ENCODE assay signal across 10 cellular contexts in the genomic region with DNA sequence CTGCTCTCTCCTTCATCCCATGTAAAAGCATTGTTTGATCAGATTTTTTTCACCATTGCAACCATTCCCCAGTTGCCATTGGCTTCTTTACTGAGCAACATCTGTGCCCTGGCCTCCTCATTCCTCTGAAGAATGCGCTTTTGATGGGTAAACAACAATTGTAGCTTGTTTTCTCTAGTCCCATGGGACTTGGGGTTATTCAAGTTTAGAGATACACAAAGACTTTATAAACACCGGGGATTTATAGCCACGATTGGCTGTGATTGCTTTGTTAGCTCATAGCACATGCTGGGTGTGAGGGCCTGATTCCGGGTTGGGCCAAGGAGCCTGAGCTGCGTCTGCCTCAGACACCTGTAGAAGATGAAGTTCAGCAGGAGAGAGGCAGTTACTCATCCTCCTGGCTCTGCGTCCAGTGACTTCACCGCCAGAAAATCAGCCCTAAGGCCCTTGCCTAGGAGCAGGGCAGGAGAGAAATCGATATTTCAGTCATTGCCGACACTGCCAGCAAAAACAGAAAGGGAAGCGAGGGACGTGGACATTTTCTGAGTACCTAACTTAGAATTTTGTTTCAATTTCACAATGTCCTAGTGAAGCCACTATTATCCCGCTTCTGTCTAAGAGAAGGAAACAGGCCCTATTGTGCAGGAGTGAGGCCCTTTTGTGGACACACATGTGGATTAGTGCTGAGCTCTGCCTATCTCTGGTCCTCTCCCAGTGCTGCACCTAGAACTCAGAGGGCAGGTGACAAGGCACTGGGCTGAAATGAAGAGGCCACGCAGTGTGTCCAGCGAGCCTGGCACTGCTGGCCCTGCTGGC.
A peak's percentile ranks its signal among the peaks of the same experiment; 100 is the strongest.
DNase-seq lines count a peak whose midpoint lies in the region; ATAC-seq, FAIRE-seq and TF ChIP-seq lines count a peak whose summit lies in the region.
"Had no signal": no experiment of that assay in that cellular context is flagged by ENCODE, and none has a peak within 500 bp of the region (broad histone marks: within the 10 kb centered on the region; RNA-seq: fewer than 3 reads in every experiment).

No MANE protein-coding gene starts in this region.

- H3K27ac ChIP-seq in SK-N-SH (ENCODE audit: low read depth in 2 of 2, low read length in 1 of 2) (peak overlapping the region in 1 of 2 experiments; percentile 62; a peak in 1 of 4 replicates), caudate nucleus (ENCODE audit: low read depth, low read length) (peak overlapping the region; percentile 99), thymus (ENCODE audit: low read depth) (peak overlapping the region; percentile 56), mesendoderm (ENCODE audit: low read depth, low read length) (no peak overlapping the region)
- H3K27ac ChIP-seq: thoracic aorta had no signal

- no peaks in the 10 kb centered on the region for H3K27me3 ChIP-seq in SK-N-SH (ENCODE audit: insufficient read depth)
- no peaks in the 10 kb centered on the region for H3K27me3 ChIP-seq in thymus (ENCODE audit: control insufficient read depth, insufficient read depth)
- H3K27me3 ChIP-seq in mesendoderm (ENCODE audit: insufficient read depth, low read length, poor library complexity), result no peaks in the 10 kb centered on the region

- no peak overlapping the region for H3K4me2 ChIP-seq in SK-N-SH
- H3K4me2 ChIP-seq in mesendoderm (ENCODE audit: low read length), result no peak overlapping the region

- no peak for TF ChIP-seq EP300 in SK-N-SH (IDR thresholded peaks at IDR 0.05; ENCODE audit: borderline replicate concordance in 1 of 2, low read depth in 1 of 2, low read length in 1 of 2)

- no peak overlapping the region for H2BK5ac ChIP-seq in mesendoderm (ENCODE audit: low read length)

- no peak overlapping the region for H3K18ac ChIP-seq in mesendoderm (ENCODE audit: low read length)

- no peak overlapping the region for H4K8ac ChIP-seq in mesendoderm (ENCODE audit: low read depth, low read length)

- H3K79me2 ChIP-seq in SK-N-SH (ENCODE audit: insufficient read depth) (no peaks in the 10 kb centered on the region), mesendoderm (ENCODE audit: control insufficient read depth, insufficient read depth, low read length) (no peaks in the 10 kb centered on the region)

- CTCF ChIA-PET in SK-N-SH (lab: Yijun Ruan, JAX), result interaction anchor here (0.7 to 3.2 kb wide), 54 partner anchors 10 to 1334 kb away, joined by 3 to 38 read pairs (median 4); partner anchors contain the start of gene PLPP3

- no peak for FAIRE-seq in GM12892 (lab: Jason Lieb, UNC)
- FAIRE-seq: A204.1 had no signal

- no peaks in the 10 kb centered on the region for H3K9me2 ChIP-seq in SK-N-SH

- TF ChIP-seq CTCF in SK-N-SH (IDR thresholded peaks at IDR 0.05), result no peak

- H3F3A ChIP-seq in SK-N-SH (replicated peaks; ENCODE audit: insufficient read depth), result no peaks in the 10 kb centered on the region

- no peak for TF ChIP-seq POLR2A in GM12892 (IDR thresholded peaks at IDR 0.05; ENCODE audit: low read depth, low read length)

- no peak overlapping the region for H2AFZ ChIP-seq in SK-N-SH (ENCODE audit: low read depth)

- H4K20me1 ChIP-seq in SK-N-SH (ENCODE audit: insufficient read depth), result no peaks in the 10 kb centered on the region

- no peak overlapping the region for H2AK5ac ChIP-seq in mesendoderm (ENCODE audit: low read length)

- no peaks in the 10 kb centered on the region for H3K36me3 ChIP-seq in SK-N-SH (replicated peaks in 1 of 2; ENCODE audit: control insufficient read depth in 1 of 2, insufficient read depth in 2 of 2, low read length in 1 of 2)
- H3K36me3 ChIP-seq in thymus (ENCODE audit: control insufficient read depth, insufficient read depth), result no peaks in the 10 kb centered on the region
- no peaks in the 10 kb centered on the region for H3K36me3 ChIP-seq in mesendoderm (ENCODE audit: control insufficient read depth, insufficient read depth, low read length)
- H3K36me3 ChIP-seq: thoracic aorta had no signal

- H3K9me3 ChIP-seq in SK-N-SH (no peaks in the 10 kb centered on the region), thymus (ENCODE audit: control insufficient read depth) (no peaks in the 10 kb centered on the region)
- H3K9me3 ChIP-seq: thoracic aorta had no signal

- no peak overlapping the region for H3K9ac ChIP-seq in SK-N-SH
- no peak overlapping the region for H3K9ac ChIP-seq in mesendoderm (ENCODE audit: low read length)

- H3K4ac ChIP-seq in mesendoderm (ENCODE audit: low read depth, low read length), result no peak overlapping the region

- H3K23ac ChIP-seq in mesendoderm (ENCODE audit: low read length), result no peak overlapping the region

- H3K4me3 ChIP-seq in SK-N-SH (ENCODE audit: low read depth in 2 of 2, low read length in 1 of 2) (no peak overlapping the region), thymus (ENCODE audit: low read length) (no peak overlapping the region), mesendoderm (ENCODE audit: low read length) (no peak overlapping the region)
- H3K4me3 ChIP-seq: thoracic aorta had no signal

- DNase-seq in SK-N-SH, result no peak
- peak in 52 of 61 donors; percentile 12 to 82 (median 58) for DNase-seq in caudate nucleus (lab: John Stamatoyannopoulos, UW)
- peak; percentile 3 for DNase-seq in left kidney (ENCODE audit: low read depth, low spot score)
- DNase-seq in GM12892 (ENCODE audit: insufficient read length), result no peak
- DNase-seq in OCI-M2 (lab: John Stamatoyannopoulos, UW; ENCODE audit: unreplicated experiment), result no peak
- DNase-seq in mesendoderm, result no peak

- no peaks in the 10 kb centered on the region for H3K79me1 ChIP-seq in mesendoderm (ENCODE audit: low read length)

- ATAC-seq in SK-N-SH treated with all-trans-retinoic acid at 6 μM for 48 hours, result peak; percentile 39

- H2BK15ac ChIP-seq in mesendoderm (replicated peaks; ENCODE audit: low read depth), result no peak overlapping the region

- POLR2A ChIA-PET in SK-N-SH (lab: Yijun Ruan, JAX), result no interaction called here

- no peak overlapping the region for H2BK120ac ChIP-seq in mesendoderm (ENCODE audit: low read depth, low read length)

- WGBS in SK-N-SH (ENCODE audit: low lambda C conversion rate), result 93% methylated on average over 13 of the region's 14 CpGs
- WGBS in thymus, result 97% methylated on average over 14 of the region's 14 CpGs
- no CpG with 5 or more reads among the region's 14 CpGs for WGBS in mesendoderm (ENCODE audit: extremely low coverage, insufficient coverage, low lambda C conversion rate)

- H3K4me1 ChIP-seq in SK-N-SH (ENCODE audit: control insufficient read depth in 1 of 2, insufficient read depth in 2 of 2, low read depth in 1 of 2, low read length in 1 of 2), result peaks cover 0 to 7% of the 10 kb centered on the region in 2 experiments; a peak in 1 of 4 replicates
- peaks cover 36% of the 10 kb centered on the region for H3K4me1 ChIP-seq in thymus (ENCODE audit: control insufficient read depth, insufficient read depth, low read length)
- no peaks in the 10 kb centered on the region for H3K4me1 ChIP-seq in mesendoderm (ENCODE audit: control insufficient read depth, low read depth, low read length)

- no peak overlapping the region for H4K5ac ChIP-seq in mesendoderm (ENCODE audit: low read length)

- no peak for TF ChIP-seq RAD21 in SK-N-SH (IDR thresholded peaks at IDR 0.05; ENCODE audit: low read length)

- no peak overlapping the region for H3K56ac ChIP-seq in mesendoderm (ENCODE audit: low read length)

TF ChIP-seq in SK-N-SH treated with all-trans-retinoic acid at 6 μM for 48 hours, 23 proteins besides CTCF, POLR2A, EP300 and RAD21 (continues in another document):
- TF ChIP-seq GLIS3 (CRISPR knock-in tag; IDR thresholded peaks at IDR 0.05) (no peak), ZC3H10 (CRISPR knock-in tag; IDR thresholded peaks at IDR 0.05) (no peak), ZFP30 (CRISPR knock-in tag; IDR thresholded peaks at IDR 0.05) (no peak), RARB (CRISPR knock-in tag; IDR thresholded peaks at IDR 0.05) (no peak)
- TF ChIP-seq, protein P1, sequence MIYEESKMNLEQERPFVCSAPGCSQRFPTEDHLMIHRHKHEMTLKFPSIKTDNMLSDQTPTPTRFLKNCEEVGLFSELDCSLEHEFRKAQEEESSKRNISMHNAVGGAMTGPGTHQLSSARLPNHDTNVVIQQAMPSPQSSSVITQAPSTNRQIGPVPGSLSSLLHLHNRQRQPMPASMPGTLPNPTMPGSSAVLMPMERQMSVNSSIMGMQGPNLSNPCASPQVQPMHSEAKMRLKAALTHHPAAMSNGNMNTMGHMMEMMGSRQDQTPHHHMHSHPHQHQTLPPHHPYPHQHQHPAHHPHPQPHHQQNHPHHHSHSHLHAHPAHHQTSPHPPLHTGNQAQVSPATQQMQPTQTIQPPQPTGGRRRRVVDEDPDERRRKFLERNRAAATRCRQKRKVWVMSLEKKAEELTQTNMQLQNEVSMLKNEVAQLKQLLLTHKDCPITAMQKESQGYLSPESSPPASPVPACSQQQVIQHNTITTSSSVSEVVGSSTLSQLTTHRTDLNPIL (CRISPR knock-in tag; IDR thresholded peaks at IDR 0.05; ENCODE audit: low read depth), result no peak

TF ChIP-seq in SK-N-SH, 30 proteins besides CTCF, POLR2A, EP300 and RAD21 (continues in another document):
- TF ChIP-seq SIN3A (IDR thresholded peaks at IDR 0.05; ENCODE audit: borderline replicate concordance, low read depth, low read length), result no peak
- no peak for TF ChIP-seq POLR2AphosphoS5 (IDR thresholded peaks at IDR 0.05; ENCODE audit: low read depth, low read length)
- TF ChIP-seq MEF2A (IDR thresholded peaks at IDR 0.05; ENCODE audit: borderline replicate concordance, low read depth), result no peak
- no peak for TF ChIP-seq NRF1 (IDR thresholded peaks at IDR 0.05; ENCODE audit: low read depth, low read length)
- no peak for TF ChIP-seq RXRA (IDR thresholded peaks at IDR 0.05; ENCODE audit: borderline replicate concordance, low read depth)
- no peak for TF ChIP-seq TAF1 (IDR thresholded peaks at IDR 0.05; ENCODE audit: borderline replicate concordance, low read depth, low read length)
- TF ChIP-seq JUND (IDR thresholded peaks at IDR 0.05), result no peak
- no peak for TF ChIP-seq PBX3 (IDR thresholded peaks at IDR 0.05)
- no peak for TF ChIP-seq TCF12 (IDR thresholded peaks at IDR 0.05)
- TF ChIP-seq FOXM1 (IDR thresholded peaks at IDR 0.05; ENCODE audit: low read depth), result no peak

Comparison
In these comparisons a context has a peak if more than half of its experiments do, and no peak if none do; other contexts are left out.
1. DNase-seq: peak in caudate nucleus (52 of 61) and left kidney (single experiment); none in SK-N-SH (single experiment), GM12892 (single experiment), OCI-M2 (single experiment) and mesendoderm (single experiment).